Comparison of ENCODE assay signal across 7 cellular contexts in genomic region chr18:22560283-22560627, GRCh38.
DNase-seq lines count a peak whose midpoint lies in the region; ATAC-seq and TF ChIP-seq lines count a peak whose summit lies in the region.

No MANE protein-coding gene starts in this region.

- peak overlapping the region; percentile 76; the same call in 1 of the 2 replicates for H3K4me3 ChIP-seq in PC-3 (ENCODE audit: low read length)
- H3K4me3 ChIP-seq in dorsolateral prefrontal cortex, result peak overlapping the region in 58 of 59 donors; percentile 26 to 72 (median 53)
- peak overlapping the region; percentile 83 for H3K4me3 ChIP-seq in thoracic aorta

- no peaks in the 10 kb centered on the region for H3K9me2 ChIP-seq in PC-3 (replicated peaks; ENCODE audit: low read length)

- H3K9me3 Mint-ChIP-seq in mesothelial cell of epicardium, result no peaks in the 10 kb centered on the region
- H3K9me3 Mint-ChIP-seq in T-helper 2 cell treated with Interferon-gamma antibody and Interleukin-4, amounts not matched to agents 5 μg/mL and 100 μg/mL, for 36 hours, result no peaks in the 10 kb centered on the region

- H3K27me3 Mint-ChIP-seq in mesothelial cell of epicardium (ENCODE audit: low read depth), result no peaks in the 10 kb centered on the region
- peaks cover 46% of the 10 kb centered on the region for H3K27me3 Mint-ChIP-seq in T-helper 2 cell treated with Interferon-gamma antibody and Interleukin-4, amounts not matched to agents 5 μg/mL and 100 μg/mL, for 36 hours (ENCODE audit: low read depth)

- no peaks in the 10 kb centered on the region for H3F3A ChIP-seq in PC-3 (ENCODE audit: low read length, unreplicated experiment)

- no peaks in the 10 kb centered on the region for H4K20me1 ChIP-seq in PC-3 (ENCODE audit: low read length)

- peak overlapping the region; percentile 68 for H3K4me3 Mint-ChIP-seq in mesothelial cell of epicardium
- H3K4me3 Mint-ChIP-seq in T-helper 2 cell treated with Interferon-gamma antibody and Interleukin-4, amounts not matched to agents 5 μg/mL and 100 μg/mL, for 36 hours, result no peak overlapping the region

- POLR2A ChIA-PET in PC-3 (lab: Charles Lee; ENCODE audit: unreplicated experiment), result no interaction called here

- no peaks in the 10 kb centered on the region for H3K36me3 ChIP-seq in PC-3 (ENCODE audit: low read depth, low read length)
- no peaks in the 10 kb centered on the region for H3K36me3 ChIP-seq in thoracic aorta

- H3K36me3 Mint-ChIP-seq in mesothelial cell of epicardium, result no peaks in the 10 kb centered on the region
- no peaks in the 10 kb centered on the region for H3K36me3 Mint-ChIP-seq in T-helper 2 cell treated with Interferon-gamma antibody and Interleukin-4, amounts not matched to agents 5 μg/mL and 100 μg/mL, for 36 hours (ENCODE audit: low read depth)

- H3K9ac ChIP-seq in PC-3 (ENCODE audit: low read length), result peak overlapping the region; percentile 98

- no peak for TF ChIP-seq CTCF in PC-3 (conservative IDR thresholded peaks at IDR 0.05; ENCODE audit: low read depth, low read length)
- TF ChIP-seq CTCF in dorsolateral prefrontal cortex (IDR thresholded peaks at IDR 0.05 in 54 of 56, conservative IDR thresholded peaks at IDR 0.05 in 2 of 56; ENCODE audit: low read depth in 1 of 56, partially characterized antibody in 56 of 56), result no peak
- no peak for TF ChIP-seq CTCF in mesothelial cell of epicardium (IDR thresholded peaks at IDR 0.05; ENCODE audit: unreplicated experiment)
- no peak for TF ChIP-seq CTCF in thoracic aorta (IDR thresholded peaks at IDR 0.05)

- no peak for ATAC-seq in PC-3
- no peak for ATAC-seq in thoracic aorta (ENCODE audit: insufficient number of reproducible peaks, low FRiP score, low read depth)

- H2AFZ ChIP-seq in PC-3 (ENCODE audit: low read length), result peak overlapping the region; percentile 79; the same call in 1 of the 2 replicates

- H3K79me2 ChIP-seq in PC-3 (ENCODE audit: low read length), result no peaks in the 10 kb centered on the region

- no peaks in the 10 kb centered on the region for H3K9me3 ChIP-seq in PC-3 (ENCODE audit: low read length)
- H3K9me3 ChIP-seq in thoracic aorta, result no peaks in the 10 kb centered on the region

- CTCF ChIA-PET in PC-3 (lab: Charles Lee), result interaction anchor here (0.5 kb wide), 1 partner anchor 124 kb away, joined by 3 read pairs; no protein-coding TSS in a partner anchor

- H3K27ac ChIP-seq in PC-3 (ENCODE audit: low read length) (peak overlapping the region; percentile 94), dorsolateral prefrontal cortex (no peak overlapping the region), thoracic aorta (peak overlapping the region; percentile 97 to 99)

- peaks cover 70% of the 10 kb centered on the region for H3K4me1 Mint-ChIP-seq in mesothelial cell of epicardium
- H3K4me1 Mint-ChIP-seq in T-helper 2 cell treated with Interferon-gamma antibody and Interleukin-4, amounts not matched to agents 5 μg/mL and 100 μg/mL, for 36 hours (ENCODE audit: low read depth), result peaks cover 2% of the 10 kb centered on the region

- TSS peak; percentile 79 for BruUV-seq in PC-3 (replicated peaks; lab: Mats Ljungman, UMichigan)

- H3K27me3 ChIP-seq in PC-3 (ENCODE audit: low read length), result no peaks in the 10 kb centered on the region
- peaks cover 0 to 75% (median 48%) of the 10 kb centered on the region in 45 donors for H3K27me3 ChIP-seq in dorsolateral prefrontal cortex
- no peaks in the 10 kb centered on the region for H3K27me3 ChIP-seq in thoracic aorta (replicated peaks; ENCODE audit: insufficient read depth)

- no peak for DNase-seq in PC-3
- DNase-seq in dorsolateral prefrontal cortex, result no peak
- DNase-seq in mesothelial cell of epicardium (ENCODE audit: low spot score in 2 of 2, unreplicated experiment in 2 of 2), result no peak
- no peak for DNase-seq in thoracic aorta (ENCODE audit: low spot score)
- no peak for DNase-seq in HUDEP-2 (lab: John Stamatoyannopoulos, UW; ENCODE audit: unreplicated experiment in 76 of 76)
- no peak for DNase-seq in OCI-M2 (lab: John Stamatoyannopoulos, UW; ENCODE audit: unreplicated experiment)
- DNase-seq in T-helper 2 cell treated with Interferon-gamma antibody and Interleukin-4, amounts not matched to agents 5 μg/mL and 100 μg/mL, for 36 hours (ENCODE audit: low spot score), result no peak

- peak overlapping the region; percentile 98 for H3K27ac Mint-ChIP-seq in mesothelial cell of epicardium
- H3K27ac Mint-ChIP-seq in T-helper 2 cell treated with Interferon-gamma antibody and Interleukin-4, amounts not matched to agents 5 μg/mL and 100 μg/mL, for 36 hours, result no peak overlapping the region

- intact Hi-C loops in PC-3 (cut with micrococcal nuclease) (loop anchor here (5.0 to 10.0 kb wide), 8 partner anchors 198 to 663 kb away; no protein-coding TSS in a partner anchor), dorsolateral prefrontal cortex (cut with DNase I) (loop anchor here in 1 of 2 donors (5.0 kb wide), 1 partner anchor 663 kb away; no protein-coding TSS in a partner anchor)

- H3K4me1 ChIP-seq in PC-3 (ENCODE audit: insufficient read depth, low read length), result peaks cover 49% of the 10 kb centered on the region
- H3K4me1 ChIP-seq in thoracic aorta (ENCODE audit: control insufficient read depth in 1 of 2, low read depth in 2 of 2), result peaks cover 0 to 55% of the 10 kb centered on the region in 2 donors

- peak overlapping the region; percentile 95 for H3K4me2 ChIP-seq in PC-3 (ENCODE audit: low read length)

Comparison
In these comparisons a context has a peak if more than half of its experiments do, and no peak if none do; other contexts are left out.
1. H3K27ac ChIP-seq: peak in PC-3 (single experiment) and thoracic aorta (2 of 2); none in dorsolateral prefrontal cortex (0 of 59).
2. Peak in every context shown above with its lines, with median percentiles within 50 percentile points of each other: H3K4me3 ChIP-seq.